In genomic region chr3:58692484-58692883, GRCh38 we compare ENCODE assay signal across 23 cellular contexts. TPM values are rescaled to one million over a fixed set of nuclear protein-coding genes. Genes with fewer than 3 reads are reported as not detected.
A peak's percentile ranks its signal among the peaks of the same experiment; 100 is the strongest.
DNase-seq lines count a peak whose midpoint lies in the region; ATAC-seq, FAIRE-seq and TF ChIP-seq lines count a peak whose summit lies in the region.
"Had no signal": no experiment of that assay in that cellular context is flagged by ENCODE, and none has a peak within 500 bp of the region (broad histone marks: within the 10 kb centered on the region; RNA-seq: fewer than 3 reads in every experiment).

No MANE protein-coding gene starts in this region.

- WGBS in A549 (ENCODE audit: missing lambda C conversion rate): 6% methylated on average over 1 of the region's 1 CpG
- WGBS in spleen, 5 donors: 90 to 100% (median 91%) methylated on average over 1 of the region's 1 CpG

- H3K27ac ChIP-seq in A549 (no peak overlapping the region), kidney (ENCODE audit: low read depth in 2 of 2, low read length in 2 of 2) (no peak overlapping the region), spleen (no peak overlapping the region)
- H3K27ac ChIP-seq: BLaER1 treated with 17β-estradiol and CSF1 and Interleukin-3, amounts not matched to agents 10 nM and 100 nM; GM23248 had no signal

- no peak for ATAC-seq in A549
- ATAC-seq in GM21825 (IDR thresholded peaks at IDR 0.05; ENCODE audit: unreplicated experiment): no peak
- no peak for ATAC-seq in GM19328 (IDR thresholded peaks at IDR 0.05; ENCODE audit: unreplicated experiment)
- no peak for ATAC-seq in HG02678 (IDR thresholded peaks at IDR 0.05; ENCODE audit: unreplicated experiment)
- ATAC-seq: GM12878 had no signal

- no peak for TF ChIP-seq EP300 in A549 (IDR thresholded peaks at IDR 0.05)

- H3K4me1 ChIP-seq in A549 (no peaks in the 10 kb centered on the region), kidney (ENCODE audit: control insufficient read depth in 1 of 2, insufficient read depth in 1 of 2, low read depth in 1 of 2, low read length in 2 of 2) (peaks cover 0 to 14% of the 10 kb centered on the region in 2 donors), spleen (peaks cover 0 to 16% (median 3%) of the 10 kb centered on the region in 6 donors)
- H3K4me1 ChIP-seq: BE2C had no signal

- CTCF ChIA-PET in A549 (lab: Yijun Ruan, JAX): no interaction called here

- H3K4me3 ChIP-seq in A549 (no peak overlapping the region), kidney (ENCODE audit: low read length in 2 of 2) (no peak overlapping the region), spleen (no peak overlapping the region)
- H3K4me3 ChIP-seq: GM12878, GM23248 had no signal

- intact Hi-C loops in kidney (cut with DNase I): no loop called here
- intact Hi-C loops in spleen (cut with DNase I; ENCODE audit: low total_unique reads): no loop called here

- POLR2A ChIA-PET in A549 (lab: Yijun Ruan, JAX): no interaction called here

- FAIRE-seq in A549 (lab: Jason Lieb, UNC) (no peak), RCC 7860 (lab: Jason Lieb, UNC) (peak; percentile 28), colon (lab: Jason Lieb, UNC) (peak; percentile 89), kidney (lab: Jason Lieb, UNC) (peak; percentile 93)
- FAIRE-seq: D721Med, GM12878, H1 had no signal

- no peak overlapping the region for H3K9ac ChIP-seq in kidney (ENCODE audit: low read length in 2 of 2)
- H3K9ac ChIP-seq: BLaER1 treated with 17β-estradiol and CSF1 and Interleukin-3, amounts not matched to agents 10 nM and 100 nM; GM23248 had no signal

- no peak for TF ChIP-seq RAD21 in A549 (conservative IDR thresholded peaks at IDR 0.05 in 1 of 2, IDR thresholded peaks at IDR 0.05 in 1 of 2)

- TF ChIP-seq POLR2A in A549 (IDR thresholded peaks at IDR 0.05; ENCODE audit: low read length) (no peak), spleen (IDR thresholded peaks at IDR 0.05) (no peak)

- no peak overlapping the region for H3K4me2 ChIP-seq in A549
- H3K4me2 ChIP-seq: BLaER1 treated with 17β-estradiol and CSF1 and Interleukin-3, amounts not matched to agents 10 nM and 100 nM had no signal

- H3K36me3 ChIP-seq in kidney (ENCODE audit: control insufficient read depth in 1 of 2, insufficient read depth in 2 of 2, low read length in 2 of 2) (no peaks in the 10 kb centered on the region), spleen (no peaks in the 10 kb centered on the region)
- H3K36me3 ChIP-seq: BE2C had no signal

- peaks cover 0 to 3% (median 0%) of the 10 kb centered on the region in 7 donors for H3K27me3 ChIP-seq in spleen (replicated peaks in 1 of 7)
- H3K27me3 ChIP-seq: BE2C; BLaER1 treated with 17β-estradiol and CSF1 and Interleukin-3, amounts not matched to agents 10 nM and 100 nM had no signal

- no peak for DNase-seq in A549 (ENCODE audit: low read depth in 1 of 2, low spot score in 1 of 2)
- DNase-seq in RCC 7860 (ENCODE audit: low spot score): no peak
- no peak for DNase-seq in kidney
- no peak for DNase-seq in spleen
- DNase-seq: ACHN; AML-193; BE2C; CD4-positive, alpha-beta T cell; CD8-positive, alpha-beta memory T cell; DMS79; GDM1; GM23248; H7; HCEC 1CT had no signal

- TF ChIP-seq CTCF in A549 (IDR thresholded peaks at IDR 0.05): no peak
- no peak for TF ChIP-seq CTCF in kidney (IDR thresholded peaks at IDR 0.05; ENCODE audit: borderline replicate concordance, extremely low read depth, insufficient read depth)
- TF ChIP-seq CTCF in spleen (IDR thresholded peaks at IDR 0.05 in 8 of 11, conservative IDR thresholded peaks at IDR 0.05 in 3 of 11): no peak

- H3K9me3 ChIP-seq in A549 (0 out of 3 replicates have a peak, but pooled peaks cover 8% of the 10 kb centered on the region), kidney (ENCODE audit: control insufficient read depth in 1 of 2, low read length in 2 of 2) (peaks cover 0 to 2% of the 10 kb centered on the region in 2 donors), spleen (peaks cover 0 to 36% (median 22%) of the 10 kb centered on the region in 8 donors)
- H3K9me3 ChIP-seq: BE2C had no signal

TF ChIP-seq in A549, 52 proteins besides CTCF, POLR2A, EP300 and RAD21:
- TF ChIP-seq CEBPB (IDR thresholded peaks at IDR 0.05) (no peak), MAFK (IDR thresholded peaks at IDR 0.05; ENCODE audit: partially characterized antibody) (peak; percentile 54), RFX5 (IDR thresholded peaks at IDR 0.05) (no peak)

RNA-seq across cellular contexts. Expression of gene FAM3D, which starts 25.9 kb away (rescaled TPM):
- not detected in 2 replicates for polyA plus RNA-seq in A549 (2011; rRNA removed)
- polyA plus RNA-seq in A549 (2012; cell fraction: cytosol; rRNA removed): not detected in 2 replicates
- polyA plus RNA-seq in A549 (2012; cell fraction: nucleus; rRNA removed): not detected in 2 replicates
- polyA plus RNA-seq in A549 (2017; fragmentation: RNase III; extraction: RNeasy Plus Mini Kit Qiagen cat#74134 plus additional on column Dnase treatment): not detected in 3 replicates
- polyA minus RNA-seq in A549 (2011; rRNA and poly(A)+ RNA removed): not detected in 2 replicates
- total RNA-seq in kidney: 0.60 TPM
- 0.41 TPM for polyA plus RNA-seq in kidney (ENCODE audit: insufficient read depth, low read depth, low replicate concordance)
- total RNA-seq in spleen: under 1 TPM in 1 of 7 donors, not detected in 6; 0.23 TPM
- under 1 TPM; 0.28 to 0.42 (median 0.35) TPM for polyA plus RNA-seq in spleen
- total RNA-seq: A172; CD4-positive, alpha-beta T cell; CD8-positive, alpha-beta memory T cell; GM12878; GM23248; H1; H7 had no signal
- polyA plus RNA-seq: CD8-positive, alpha-beta memory T cell; GM23248; H1 had no signal
